Comparison of ENCODE assay signal across 1 cellular context in the genomic region with DNA sequence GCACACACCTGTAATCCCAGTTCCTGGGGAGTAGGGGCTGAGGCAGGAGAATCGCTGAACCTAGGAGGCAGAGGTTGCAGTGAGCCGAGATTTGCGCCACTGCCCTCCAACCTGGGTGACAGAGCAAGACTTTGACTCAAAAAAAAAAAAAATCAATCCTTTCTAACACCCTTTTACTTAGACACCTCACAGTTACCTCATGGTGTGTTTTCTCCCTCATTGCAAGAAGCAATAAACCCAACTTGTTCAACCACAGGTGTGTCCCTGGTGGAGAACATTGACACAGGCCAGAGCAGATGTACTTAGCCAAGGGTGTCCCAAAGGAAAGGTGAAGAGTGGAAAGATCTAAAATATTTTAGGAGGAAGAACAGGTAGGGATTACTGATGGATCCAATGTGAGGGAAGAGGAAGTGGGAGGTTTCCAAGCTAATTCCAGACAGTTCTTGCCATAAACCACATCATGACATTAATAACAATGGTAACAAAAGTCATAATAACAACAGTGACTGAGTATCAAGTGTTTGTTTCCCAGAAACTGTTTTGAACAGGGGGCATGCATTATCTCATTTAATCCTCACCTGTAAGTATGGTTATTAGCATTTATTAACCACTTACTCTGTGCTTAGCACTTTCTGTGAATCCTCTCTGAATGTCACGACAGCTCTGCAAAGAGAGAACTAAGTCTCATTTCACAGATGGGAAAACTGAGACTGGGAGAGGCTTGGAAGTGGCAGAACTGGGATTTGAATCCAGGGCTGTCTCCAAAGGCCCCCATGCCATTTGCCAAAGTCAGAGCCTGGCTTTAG.
TF ChIP-seq lines count a peak whose summit lies in the region.

No MANE protein-coding gene starts in this region.

TF ChIP-seq in IMR-90, 13 proteins besides CTCF, POLR2A, EP300 and RAD21:
- TF ChIP-seq NFE2L2 (IDR thresholded peaks at IDR 0.05; ENCODE audit: low read depth, low read length) (no peak), RCOR1 (IDR thresholded peaks at IDR 0.05; ENCODE audit: insufficient replicate concordance, low read length) (peak; percentile 48)
TF ChIP-seq in IMR-90: peak in this region for 1.
